Comparison of ENCODE assay signal across 9 cellular contexts in the genomic region with DNA sequence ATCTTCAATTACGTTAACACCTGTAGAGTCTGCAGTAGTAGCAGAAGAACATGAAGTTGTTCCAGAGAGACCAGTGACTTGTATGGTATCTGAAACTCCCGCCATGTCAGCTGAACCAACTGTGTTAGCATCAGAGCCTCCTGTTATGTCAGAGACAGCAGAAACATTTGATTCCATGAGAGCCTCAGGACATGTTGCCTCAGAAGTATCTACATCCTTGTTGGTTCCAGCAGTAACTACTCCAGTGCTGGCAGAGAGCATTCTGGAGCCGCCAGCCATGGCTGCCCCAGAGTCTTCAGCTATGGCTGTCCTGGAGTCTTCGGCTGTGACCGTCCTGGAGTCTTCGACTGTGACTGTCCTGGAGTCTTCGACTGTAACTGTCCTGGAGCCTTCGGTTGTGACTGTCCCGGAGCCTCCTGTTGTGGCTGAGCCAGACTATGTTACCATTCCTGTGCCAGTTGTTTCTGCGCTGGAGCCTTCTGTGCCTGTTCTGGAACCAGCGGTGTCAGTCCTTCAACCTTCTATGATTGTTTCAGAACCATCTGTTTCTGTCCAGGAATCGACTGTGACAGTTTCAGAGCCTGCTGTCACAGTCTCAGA.
"Had no signal": no experiment of that assay in that cellular context is flagged by ENCODE, and none has a peak within 500 bp of the region (broad histone marks: within the 10 kb centered on the region; RNA-seq: fewer than 3 reads in every experiment).

No MANE protein-coding gene starts in this region.

- ATAC-seq: effector memory CD8-positive, alpha-beta T cell had no signal

- H3K27ac Mint-ChIP-seq: T-helper 2 cell treated with Interferon-gamma antibody and Interleukin-4, amounts not matched to agents 5 μg/mL and 100 μg/mL, for 36 hours had no signal

- H3K27ac ChIP-seq: right atrium auricular region, vagina had no signal

- H3K27me3 Mint-ChIP-seq: activated T-helper 17 cell treated with anti-CD3 and anti-CD28 coated beads, Interleukin-2, amount 50 U/mL, for 72 hours; effector memory CD8-positive, alpha-beta T cell had no signal

- DNase-seq: activated naive CD4-positive, alpha-beta T cell treated with anti-CD3 and anti-CD28 coated beads for 36 hours; caudate nucleus; effector memory CD8-positive, alpha-beta T cell; hippocampal formation; small intestine had no signal

- H3K9me3 ChIP-seq: right atrium auricular region, vagina had no signal

- H3K27me3 ChIP-seq: right atrium auricular region, vagina had no signal

- H3K4me3 ChIP-seq: right atrium auricular region, vagina had no signal

- H3K9me3 Mint-ChIP-seq: activated naive CD4-positive, alpha-beta T cell treated with anti-CD3 and anti-CD28 coated beads for 36 hours; activated T-helper 17 cell treated with anti-CD3 and anti-CD28 coated beads, Interleukin-2, amount 50 U/mL, for 72 hours; effector memory CD8-positive, alpha-beta T cell; T-helper 2 cell treated with Interferon-gamma antibody and Interleukin-4, amounts not matched to agents 5 μg/mL and 100 μg/mL, for 36 hours had no signal

- H3K4me3 Mint-ChIP-seq: activated naive CD4-positive, alpha-beta T cell treated with anti-CD3 and anti-CD28 coated beads for 36 hours; T-helper 2 cell treated with Interferon-gamma antibody and Interleukin-4, amounts not matched to agents 5 μg/mL and 100 μg/mL, for 36 hours had no signal
